In the genomic region with DNA sequence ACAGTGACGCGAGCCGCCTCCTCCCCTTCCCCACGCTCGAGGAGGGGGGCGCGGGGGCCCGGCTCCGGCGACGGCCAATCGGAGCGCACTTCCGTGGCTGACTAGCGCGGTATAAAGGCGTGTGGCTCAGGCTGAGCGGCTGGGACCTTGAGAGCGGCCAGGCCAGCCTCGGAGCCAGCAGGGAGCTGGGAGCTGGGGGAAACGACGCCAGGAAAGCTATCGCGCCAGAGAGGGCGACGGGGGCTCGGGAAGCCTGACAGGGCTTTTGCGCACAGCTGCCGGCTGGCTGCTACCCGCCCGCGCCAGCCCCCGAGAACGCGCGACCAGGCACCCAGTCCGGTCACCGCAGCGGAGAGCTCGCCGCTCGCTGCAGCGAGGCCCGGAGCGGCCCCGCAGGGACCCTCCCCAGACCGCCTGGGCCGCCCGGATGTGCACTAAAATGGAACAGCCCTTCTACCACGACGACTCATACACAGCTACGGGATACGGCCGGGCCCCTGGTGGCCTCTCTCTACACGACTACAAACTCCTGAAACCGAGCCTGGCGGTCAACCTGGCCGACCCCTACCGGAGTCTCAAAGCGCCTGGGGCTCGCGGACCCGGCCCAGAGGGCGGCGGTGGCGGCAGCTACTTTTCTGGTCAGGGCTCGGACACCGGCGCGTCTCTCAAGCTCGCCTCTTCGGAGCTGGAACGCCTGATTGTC, we compare ENCODE assay signal across 8 cellular contexts. TPM values are rescaled to one million over a fixed set of nuclear protein-coding genes. Genes with fewer than 3 reads are reported as not detected.
DNase-seq lines count a peak whose midpoint lies in the region; ATAC-seq, FAIRE-seq and TF ChIP-seq lines count a peak whose summit lies in the region.

A gene (plus strand): TSS at position 142 of the 703 bp plus-strand sequence. CDS start 286 bp downstream, at position 428.

- H3K9ac ChIP-seq in keratinocyte (ENCODE audit: control insufficient read depth, extremely low read depth, insufficient read depth, low read length) = peak within 1 kb of the TSS; percentile 97

- H3K27ac ChIP-seq in 22Rv1 (peak within 1 kb of the TSS; percentile 98), keratinocyte (ENCODE audit: control insufficient read depth, insufficient read depth, low read length) (peak within 1 kb of the TSS; percentile 98)

- peaks cover 11% of the 10 kb centered on the region for H4K20me1 ChIP-seq in keratinocyte (ENCODE audit: control insufficient read depth, extremely low read depth, insufficient read depth, low read length)

- no peak within 1 kb of the TSS for H2AFZ ChIP-seq in keratinocyte (ENCODE audit: control insufficient read depth, low read length)

- DNase-seq in NCI-H460 (ENCODE audit: extremely low read depth, low read depth) = peak; percentile 94
- DNase-seq in activated CD4-positive, CD25-positive, alpha-beta regulatory T cell treated with anti-CD3 and anti-CD28 coated beads, Interleukin-2, amount 50 U/mL, for 72 hours = peak; percentile 96
- DNase-seq in cerebellar cortex (ENCODE audit: low spot score) = peak; percentile 95
- DNase-seq in keratinocyte (ENCODE audit: low read depth, low spot score) = no peak
- DNase-seq in stimulated activated CD4-positive, alpha-beta T cell treated with anti-CD3 and anti-CD28 coated beads, Interleukin-12 subunit alpha, Interleukin-12 subunit beta, amount 100 ng/mL, for 48 hours (ENCODE audit: low read depth in 2 of 3, low spot score in 1 of 3) = peak; percentile 94 to 95 (median 95)

- H3K9me1 ChIP-seq in keratinocyte (ENCODE audit: control insufficient read depth, extremely low read depth, insufficient read depth, low read length) = no peaks in the 10 kb centered on the region

- no peak for FAIRE-seq in keratinocyte (lab: Jason Lieb, UNC)

- H3K4me1 ChIP-seq in keratinocyte (ENCODE audit: control insufficient read depth, extremely low read depth, insufficient read depth, low read length) = peaks cover 42% of the 10 kb centered on the region

- ATAC-seq in GM18517 (IDR thresholded peaks at IDR 0.05; ENCODE audit: unreplicated experiment) (peak; percentile 25), HG03135 (IDR thresholded peaks at IDR 0.05; ENCODE audit: unreplicated experiment) (peak; percentile 31)

- H3K4me2 ChIP-seq in keratinocyte (ENCODE audit: control insufficient read depth, extremely low read depth, insufficient read depth, low read depth, low read length) = peak within 1 kb of the TSS; percentile 99

- TF ChIP-seq CTCF in 22Rv1 (IDR thresholded peaks at IDR 0.05) (no peak), keratinocyte (optimal IDR thresholded peaks at IDR 0.05 in 1 of 3, IDR thresholded peaks at IDR 0.05 in 1 of 3, conservative IDR thresholded peaks at IDR 0.05 in 1 of 3; ENCODE audit: extremely low read depth in 1 of 3, insufficient read depth in 2 of 3, low read length in 3 of 3) (no peak)

- peak within 1 kb of the TSS; percentile 73 to 95 (median 94) for H3K4me3 ChIP-seq in keratinocyte (ENCODE audit: control insufficient read depth in 2 of 3, extremely low read depth in 1 of 3, insufficient read depth in 2 of 3, low read depth in 1 of 3, low read length in 3 of 3)

- H3K27me3 ChIP-seq in keratinocyte (ENCODE audit: control insufficient read depth, extremely low read depth, insufficient read depth, low read length) = no peaks in the 10 kb centered on the region

- dilution Hi-C loops in keratinocyte (cut with MboI; ENCODE audit: extremely low pct_ligation_motif_present, low sequenced_read_pairs) = no loop called here

- H3K9me3 ChIP-seq in keratinocyte (ENCODE audit: control insufficient read depth, low read depth, low read length) = no peaks in the 10 kb centered on the region

- H3K36me3 ChIP-seq in keratinocyte (ENCODE audit: control insufficient read depth in 2 of 2, extremely low read depth in 1 of 2, insufficient read depth in 2 of 2, low read length in 2 of 2) = no peaks in the 10 kb centered on the region

- peaks cover 19% of the 10 kb centered on the region for H3K79me2 ChIP-seq in keratinocyte (ENCODE audit: control insufficient read depth, insufficient read depth, low read length)

RNA-seq across cellular contexts. Expression of the gene that starts here (rescaled TPM):
- total RNA-seq in NCI-H460 (2014; rRNA removed; shearing (Covaris generic)) = 137 and 153 TPM in 2 replicates
- 81.5 and 84.9 TPM in 2 replicates for polyA plus RNA-seq in NCI-H460 (2014; cell fraction: nucleus; rRNA removed)
- polyA plus RNA-seq in keratinocyte = 34.9 to 85.1 TPM (median 40.8 TPM) in 3 replicates
- polyA plus RNA-seq in keratinocyte (2011; ENCODE audit: low read depth) = 87.3 TPM
- polyA plus RNA-seq in keratinocyte (2011; cell fraction: cytosol; rRNA removed) = 13.1 and 47.4 TPM in 2 replicates
- 62.8 and 88.1 TPM in 2 replicates for polyA plus RNA-seq in keratinocyte (2011; cell fraction: nucleus; rRNA removed)
- 52.4 and 163 TPM in 2 replicates for polyA plus RNA-seq in keratinocyte (2012; ENCODE audit: low replicate concordance)
- polyA minus RNA-seq in keratinocyte = 11.0 to 22.5 TPM (median 12.4 TPM) in 3 replicates
- 133 TPM for polyA minus RNA-seq in keratinocyte (2011; cell fraction: cytosol; rRNA and poly(A)+ RNA removed)
- 57.9 and 81.1 TPM in 2 replicates for polyA minus RNA-seq in keratinocyte (2011; cell fraction: nucleus; rRNA and poly(A)+ RNA removed)
